Comparison of ENCODE assay signal across 28 cellular contexts in the genomic region with DNA sequence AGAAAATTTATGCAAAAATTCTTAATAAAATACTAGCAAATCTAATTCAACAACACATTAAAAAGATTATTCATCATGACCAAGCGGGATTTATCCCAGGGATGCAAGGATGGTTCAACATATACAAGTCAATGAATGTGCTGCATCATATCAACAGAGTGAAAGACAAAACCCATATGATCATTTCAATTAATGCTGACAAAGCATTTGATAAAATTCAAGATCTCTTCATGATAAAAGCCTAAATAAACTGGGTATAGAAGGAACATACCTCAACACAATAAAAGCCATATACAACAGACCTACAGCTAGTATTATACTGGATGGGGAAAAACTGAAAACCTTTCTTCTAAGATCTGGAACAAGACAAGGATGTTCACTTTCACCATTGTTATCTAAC.
"Had no signal": no experiment of that assay in that cellular context is flagged by ENCODE, and none has a peak within 500 bp of the region (broad histone marks: within the 10 kb centered on the region; RNA-seq: fewer than 3 reads in every experiment).

No MANE protein-coding gene starts in this region.

- H3K4me1 ChIP-seq: pancreas, psoas muscle, suprapubic skin, testis, tibial artery, transverse colon, upper lobe of right lung, uterus had no signal

- H3K4me3 ChIP-seq: pancreas, psoas muscle, skin epidermis, smooth muscle cell, spleen, suprapubic skin, testis, tibial artery, transverse colon, upper lobe of right lung, uterus had no signal

- H3K9me3 ChIP-seq: neutrophil, pancreas, suprapubic skin, testis, tibial artery, upper lobe of right lung, uterus had no signal

- H3K4me2 ChIP-seq: smooth muscle cell had no signal

- ATAC-seq: naive thymus-derived CD8-positive, alpha-beta T cell; natural killer cell treated with Interleukin-12 subunit alpha and Interleukin-12 subunit beta and Interleukin-15 and Interleukin-18, amount 100 ng/mL, for 72 hours; pancreas; psoas muscle; right cardiac atrium; sciatic nerve; stimulated activated memory B cell treated with anti-CD40 and anti-IgM and Interleukin-4, amounts not matched to agents 10 μg/mL and 1 μg/mL and 100 μg/mL, for 72 hours; stimulated activated naive CD8-positive, alpha-beta T cell treated with anti-CD3 and anti-CD28 coated beads, Interleukin-15, amount 100 ng/mL, for 72 hours; stimulated activated naive CD8-positive, alpha-beta T cell treated with anti-CD3 and anti-CD28 coated beads, Interleukin-15, Interleukin-2, amounts not matched to agents 100 U/mL and 50 U/mL, for 24 hours; upper lobe of right lung had no signal

- H3K36me3 ChIP-seq: neutrophil, pancreas, spleen, suprapubic skin, tibial artery, transverse colon, upper lobe of right lung, uterus had no signal

- H3K27me3 ChIP-seq: neutrophil, pancreas, spleen, suprapubic skin, testis, tibial artery, transverse colon, upper lobe of right lung, uterus had no signal

- DNase-seq: naive thymus-derived CD8-positive, alpha-beta T cell; nephron progenitor cell; nucleus accumbens; pancreas; psoas muscle; right cardiac atrium; spleen; stimulated activated CD4-positive, alpha-beta T cell treated with anti-CD3 and anti-CD28 coated beads, Interleukin-12 subunit alpha, Interleukin-12 subunit beta, amount 100 ng/mL, for 4 hours; stimulated activated CD4-positive, alpha-beta T cell treated with anti-CD3 and anti-CD28 coated beads, Interleukin-1b, Interleukin-23, amount 100 ng/mL, for 48 hours; stimulated activated CD4-positive, alpha-beta T cell treated with anti-CD3 and anti-CD28 coated beads, Interleukin-4, amount 100 ng/mL, for 1 hour; stimulated activated CD4-positive, alpha-beta T cell treated with anti-CD3 and anti-CD28 coated beads, Interleukin-4, amount 100 ng/mL, for 4 hours; stimulated activated CD8-positive, alpha-beta memory T cell treated with anti-CD3 and anti-CD28 coated beads, Interleukin-4, amount 100 ng/mL, for 48 hours; stimulated activated naive CD4-positive, alpha-beta T cell; stimulated activated naive CD8-positive, alpha-beta T cell treated with anti-CD3 and anti-CD28 coated beads, Interleukin-15, amount 100 ng/mL, for 72 hours; stimulated activated naive CD8-positive, alpha-beta T cell treated with anti-CD3 and anti-CD28 coated beads, Interleukin-15, Interleukin-2, amounts not matched to agents 100 U/mL and 50 U/mL, for 24 hours; substantia nigra; testis; tibial artery; transverse colon; upper lobe of right lung; uterus had no signal

- H3K27ac ChIP-seq: neutrophil, pancreas, psoas muscle, skin epidermis, spleen, suprapubic skin, testis, tibial artery, transverse colon, upper lobe of right lung, uterus had no signal
